8 cellular contexts compared by ENCODE assay signal in the genomic region with DNA sequence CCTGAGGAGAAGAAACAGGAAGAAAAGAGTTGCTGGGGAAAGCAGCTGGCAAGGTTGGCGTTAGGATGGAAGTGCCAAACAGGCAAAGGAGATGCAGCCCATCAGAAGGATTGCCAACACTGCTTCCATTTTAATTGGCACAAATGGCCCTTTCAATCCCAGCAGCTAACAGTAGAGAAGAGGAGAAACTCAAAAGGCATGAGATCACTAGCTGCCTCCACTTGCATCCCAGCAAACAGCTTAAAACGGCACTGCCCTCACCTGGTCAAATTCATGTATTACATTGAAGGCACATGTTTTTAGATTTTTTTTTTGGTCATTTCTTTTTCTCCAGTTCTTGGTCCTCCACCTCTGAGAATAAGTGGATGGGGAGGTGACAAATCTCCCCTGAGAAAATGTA.
DNase-seq lines count a peak whose midpoint lies in the region; ATAC-seq, FAIRE-seq and TF ChIP-seq lines count a peak whose summit lies in the region.

No MANE protein-coding gene starts in this region.

- no peak for DNase-seq in D721Med (ENCODE audit: insufficient read length, low spot score)
- peak; percentile 32 for DNase-seq in HK-2 (ENCODE audit: unreplicated experiment)
- DNase-seq in OCI-M1 (lab: John Stamatoyannopoulos, UW): peak; percentile 64
- peak; percentile 48 for DNase-seq in activated naive CD4-positive, alpha-beta T cell treated with anti-CD3 and anti-CD28 coated beads, Interleukin-2, amount 50 U/mL, for 16 hours
- DNase-seq in head of caudate nucleus: peak in 29 of 42 donors; percentile 13 to 74 (median 47)
- DNase-seq in retinal pigment epithelial cell (ENCODE audit: low read depth): peak; percentile 4

- intact Hi-C loops in head of caudate nucleus (cut with DNase I): no loop called here

- TF ChIP-seq CTCF in D721Med (IDR thresholded peaks at IDR 0.05; ENCODE audit: insufficient read depth, missing control alignments) (peak; percentile 68), retinal pigment epithelial cell (conservative IDR thresholded peaks at IDR 0.05; ENCODE audit: low read depth, low read length) (peak; percentile 63)

- ATAC-seq in HG02588 (IDR thresholded peaks at IDR 0.05; ENCODE audit: unreplicated experiment) (no peak), HG02610 (IDR thresholded peaks at IDR 0.05; ENCODE audit: unreplicated experiment) (no peak)

- FAIRE-seq in D721Med (lab: Jason Lieb, UNC): peak; percentile 6

- no peak overlapping the region for H3K4me3 ChIP-seq in retinal pigment epithelial cell (ENCODE audit: low read length)
